In the genomic region with DNA sequence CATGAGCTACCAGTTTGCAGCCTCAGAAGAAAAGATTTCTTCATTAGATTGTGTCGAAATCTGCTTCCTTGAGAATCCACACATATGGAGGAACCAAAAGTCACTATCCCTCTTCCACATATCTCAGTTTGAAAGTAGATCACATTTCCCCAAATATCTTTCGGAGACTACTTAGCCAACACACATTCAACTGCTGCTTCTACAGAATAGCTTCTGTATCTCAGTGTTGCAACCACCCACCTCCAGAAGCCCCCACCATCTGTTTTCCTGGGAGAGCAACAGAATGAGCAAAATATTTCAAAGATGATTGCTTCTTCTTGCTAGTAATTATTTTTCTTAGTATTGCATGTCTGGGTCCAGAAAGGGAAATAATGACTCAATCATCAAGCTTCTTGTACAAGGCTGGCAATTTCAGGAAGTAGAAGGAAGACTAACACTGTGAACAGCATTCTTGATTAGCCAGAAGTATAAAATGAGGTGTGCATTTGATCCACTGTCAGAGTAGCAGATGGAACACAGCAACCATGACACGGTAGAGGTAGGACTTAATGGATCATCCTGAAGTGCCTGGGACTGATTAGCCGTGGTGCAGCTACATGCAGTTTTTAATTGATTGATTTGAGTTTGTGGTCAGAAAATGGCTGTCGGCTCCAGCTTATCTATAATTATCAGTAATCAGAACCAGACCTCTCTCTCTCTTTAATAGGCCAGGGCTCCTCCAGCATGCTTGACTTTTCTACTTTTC, we compare ENCODE assay signal across 1 cellular context.
TF ChIP-seq lines count a peak whose summit lies in the region.

No MANE protein-coding gene starts in this region.

TF ChIP-seq in IMR-90, 13 proteins besides CTCF, POLR2A, EP300 and RAD21:
- TF ChIP-seq CEBPB (IDR thresholded peaks at IDR 0.05; ENCODE audit: low read depth, low read length) = no peak
